Comparison of ENCODE assay signal across 10 cellular contexts in genomic region chr2:112869258-112869842, GRCh38. TPM values are rescaled to one million over a fixed set of nuclear protein-coding genes. Genes with fewer than 3 reads are reported as not detected.
DNase-seq lines count a peak whose midpoint lies in the region; ATAC-seq lines count a peak whose summit lies in the region.
"Had no signal": no experiment of that assay in that cellular context is flagged by ENCODE, and none has a peak within 500 bp of the region (broad histone marks: within the 10 kb centered on the region; RNA-seq: fewer than 3 reads in every experiment).

No MANE protein-coding gene starts in this region.

- intact Hi-C loops in sciatic nerve (cut with DNase I), result no loop called here

- peak; percentile 12 for DNase-seq in stimulated activated CD4-positive, alpha-beta T cell treated with anti-CD3 and anti-CD28 coated beads, Interleukin-4, amount 100 ng/mL, for 1 hour
- no peak for DNase-seq in stimulated activated CD4-positive, alpha-beta T cell treated with anti-CD3 and anti-CD28 coated beads, Interleukin-1b, Interleukin-23, amount 100 ng/mL, for 48 hours
- DNase-seq in OCI-M1 (lab: John Stamatoyannopoulos, UW) (peak; percentile 89), sciatic nerve (ENCODE audit: low spot score) (peak; percentile 72), Ammon's horn (ENCODE audit: low spot score) (no peak)

- ATAC-seq in esophagus mucosa (peak; percentile 88), sciatic nerve (no peak), HG03469 (IDR thresholded peaks at IDR 0.05; ENCODE audit: unreplicated experiment) (no peak), HG02852 (IDR thresholded peaks at IDR 0.05; ENCODE audit: unreplicated experiment) (no peak)
- ATAC-seq: stimulated activated naive CD8-positive, alpha-beta T cell treated with anti-CD3 and anti-CD28 coated beads, Interleukin-15, amount 100 ng/mL, for 72 hours had no signal

RNA-seq across cellular contexts. Expression of gene IL1B, which starts 32.8 kb away (rescaled TPM):
- total RNA-seq in esophagus mucosa (4.1 TPM), sciatic nerve (23.6 TPM)

RNA-seq across cellular contexts. Expression of gene IL37, which starts 41.6 kb away (rescaled TPM):
- not detected for total RNA-seq in esophagus mucosa
- not detected for total RNA-seq in sciatic nerve
- total RNA-seq: kidney epithelial cell had no signal

Comparison
In these comparisons a context has a peak if more than half of its experiments do, and no peak if none do; other contexts are left out.
1. DNase-seq: peak in stimulated activated CD4-positive, alpha-beta T cell treated with anti-CD3 and anti-CD28 coated beads, Interleukin-4, amount 100 ng/mL, for 1 hour (single experiment), OCI-M1 (single experiment) and sciatic nerve (single experiment); none in stimulated activated CD4-positive, alpha-beta T cell treated with anti-CD3 and anti-CD28 coated beads, Interleukin-1b, Interleukin-23, amount 100 ng/mL, for 48 hours (single experiment) and Ammon's horn (single experiment).